18 cellular contexts compared by ENCODE assay signal in the genomic region with DNA sequence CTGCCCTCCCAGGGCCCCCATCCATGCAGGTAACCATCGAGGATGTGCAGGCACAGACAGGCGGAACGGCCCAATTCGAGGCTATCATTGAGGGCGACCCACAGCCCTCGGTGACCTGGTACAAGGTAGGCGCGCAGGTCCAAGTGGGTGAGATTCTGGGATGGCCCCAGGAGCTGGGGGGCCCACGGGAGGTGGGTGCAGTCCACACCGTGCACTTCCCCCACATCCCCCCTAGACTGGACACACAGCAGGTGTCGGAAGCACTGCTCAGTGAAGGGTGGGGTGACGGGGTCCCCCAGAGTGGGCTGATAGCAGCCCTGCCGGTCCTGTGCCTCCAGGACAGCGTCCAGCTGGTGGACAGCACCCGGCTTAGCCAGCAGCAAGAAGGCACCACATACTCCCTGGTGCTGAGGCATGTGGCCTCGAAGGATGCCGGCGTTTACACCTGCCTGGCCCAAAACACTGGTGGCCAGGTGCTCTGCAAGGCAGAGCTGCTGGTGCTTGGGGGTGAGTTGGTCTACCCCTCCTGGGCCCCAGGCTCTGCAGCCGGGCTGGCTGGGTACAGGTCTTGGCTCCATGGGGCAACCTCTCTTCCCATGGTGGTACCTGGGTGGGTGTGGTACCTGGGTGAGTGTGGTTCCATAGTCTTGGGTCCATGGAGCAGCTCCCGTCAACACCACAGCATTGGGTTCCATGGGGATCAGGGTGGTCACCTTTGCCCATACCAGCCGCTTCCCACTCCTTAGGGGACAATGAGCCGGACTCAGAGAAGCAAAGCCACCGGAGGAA. TPM values are rescaled to one million over a fixed set of nuclear protein-coding genes. Genes with fewer than 3 reads are reported as not detected.
"Had no signal": no experiment of that assay in that cellular context is flagged by ENCODE, and none has a peak within 500 bp of the region (broad histone marks: within the 10 kb centered on the region; RNA-seq: fewer than 3 reads in every experiment).

No MANE protein-coding gene starts in this region.

- ATAC-seq: activated naive CD8-positive, alpha-beta T cell treated with anti-CD3 and anti-CD28 coated beads, Interleukin-2, amount 50 U/mL, for 24 hours; gastroesophageal sphincter; natural killer cell treated with Interleukin-12 subunit alpha and Interleukin-12 subunit beta and Interleukin-15 and Interleukin-18, amount 100 ng/mL, for 72 hours; T-helper 17 cell had no signal

- H3K27ac ChIP-seq: epithelial cell of prostate, gastroesophageal sphincter, thoracic aorta had no signal

- H3K9me3 ChIP-seq: gastroesophageal sphincter, thoracic aorta had no signal

- DNase-seq: activated CD4-positive, alpha-beta T cell treated with anti-CD3 and anti-CD28 coated beads, Interleukin-2, amount 50 U/mL, for 4 hours; activated gamma-delta T cell; activated naive CD8-positive, alpha-beta T cell treated with anti-CD3 and anti-CD28 coated beads, Interleukin-2, amount 50 U/mL, for 24 hours; activated T-cell treated with anti-CD3 and anti-CD28 coated beads, Interleukin-2, amount 50 U/mL, for 48 hours; central memory CD4-positive, alpha-beta T cell; cortex of kidney; effector memory CD4-positive, alpha-beta T cell; hypothalamus; mesenchymal stem cell; occipital lobe; stimulated activated CD4-positive, alpha-beta T cell treated with anti-CD3 and anti-CD28 coated beads, Interleukin-4, amount 100 ng/mL, for 4 hours; stimulated activated naive CD8-positive, alpha-beta T cell treated with anti-CD3 and anti-CD28 coated beads, Interleukin-15, amount 100 ng/mL, for 72 hours had no signal

- H3K36me3 ChIP-seq: gastroesophageal sphincter, thoracic aorta had no signal

- H3K4me3 ChIP-seq: gastroesophageal sphincter, thoracic aorta had no signal

- H3K4me1 ChIP-seq: gastroesophageal sphincter had no signal

- FAIRE-seq: urothelium cell line had no signal

RNA-seq across cellular contexts. Expression of a gene that starts 50.4 kb away (rescaled TPM):
- total RNA-seq: gastroesophageal sphincter had no signal
